Comparison of ENCODE assay signal across 1 cellular context in genomic region chr1:35532497-35533226, GRCh38.
TF ChIP-seq lines count a peak whose summit lies in the region.

No MANE protein-coding gene starts in this region.

TF ChIP-seq in endothelial cell of umbilical vein, 7 proteins besides CTCF, POLR2A, EP300 and RAD21:
- TF ChIP-seq GATA2 (IDR thresholded peaks at IDR 0.05; ENCODE audit: insufficient read depth, insufficient read length, low read depth, low read length), result no peak
- TF ChIP-seq POLR2AphosphoS5 (IDR thresholded peaks at IDR 0.05; ENCODE audit: insufficient read depth, low read depth, low read length), result no peak
- no peak for TF ChIP-seq JUN (IDR thresholded peaks at IDR 0.05; ENCODE audit: borderline replicate concordance, insufficient read depth, insufficient read length, low read depth)
- TF ChIP-seq MYC (IDR thresholded peaks at IDR 0.05; ENCODE audit: low read depth, low read length), result no peak
- no peak for TF ChIP-seq FOS (IDR thresholded peaks at IDR 0.05; ENCODE audit: borderline replicate concordance, insufficient read depth, low read length)
- TF ChIP-seq MAX (IDR thresholded peaks at IDR 0.05; ENCODE audit: insufficient read depth, insufficient read length), result no peak
- no peak for TF ChIP-seq EZH2 (IDR thresholded peaks at IDR 0.05; ENCODE audit: borderline replicate concordance, low read depth, low read length, severe bottlenecking)
